In genomic region chr1:216815239-216815955, GRCh38 we compare ENCODE assay signal across 13 cellular contexts.
DNase-seq lines count a peak whose midpoint lies in the region; ATAC-seq and TF ChIP-seq lines count a peak whose summit lies in the region.
"Had no signal": no experiment of that assay in that cellular context is flagged by ENCODE, and none has a peak within 500 bp of the region (broad histone marks: within the 10 kb centered on the region; RNA-seq: fewer than 3 reads in every experiment).

No MANE protein-coding gene starts in this region.

- no peaks in the 10 kb centered on the region for H3K36me3 ChIP-seq in adipocyte (ENCODE audit: control insufficient read depth, insufficient read depth, low read length, severe bottlenecking)
- H3K36me3 ChIP-seq in thyroid gland = no peaks in the 10 kb centered on the region
- no peaks in the 10 kb centered on the region for H3K36me3 ChIP-seq in brain microvascular endothelial cell (replicated peaks)

- in situ Hi-C loops in brain microvascular endothelial cell (cut with HindIII; ENCODE audit: low pct_ligation_motif_present, low sequenced_read_pairs) = no loop called here

- H3K9ac ChIP-seq in adipocyte (ENCODE audit: low read length) = no peak overlapping the region

- no peaks in the 10 kb centered on the region for H3K4me1 ChIP-seq in adipocyte (ENCODE audit: control insufficient read depth, insufficient read depth, low read length)
- peaks cover 0 to under 1% of the 10 kb centered on the region in 2 donors for H3K4me1 ChIP-seq in thyroid gland

- H3K27me3 ChIP-seq in adipocyte (replicated peaks; ENCODE audit: control insufficient read depth, insufficient read depth, low read length) (no peaks in the 10 kb centered on the region), thyroid gland (no peaks in the 10 kb centered on the region), brain microvascular endothelial cell (replicated peaks) (no peaks in the 10 kb centered on the region)

- WGBS in thyroid gland, 2 donors = 26 to 40% methylated on average over 9 of the region's 9 CpGs

- no peak overlapping the region for H3K27ac ChIP-seq in thyroid gland
- no peak overlapping the region for H3K27ac ChIP-seq in brain microvascular endothelial cell

- TF ChIP-seq CTCF in thyroid gland (IDR thresholded peaks at IDR 0.05) (no peak), brain microvascular endothelial cell (IDR thresholded peaks at IDR 0.05; ENCODE audit: low read depth, low read length, missing control alignments) (no peak)

- H3K4me3 ChIP-seq in adipocyte (ENCODE audit: low read length) = no peak overlapping the region
- H3K4me3 ChIP-seq in thyroid gland (replicated peaks in 1 of 3) = no peak overlapping the region
- no peak overlapping the region for H3K4me3 ChIP-seq in brain microvascular endothelial cell (ENCODE audit: low read depth, low read length)

- intact Hi-C loops in thyroid gland (cut with DNase I) = no loop called here

- TF ChIP-seq POLR2A in thyroid gland (IDR thresholded peaks at IDR 0.05) = no peak

- DNase-seq in NCI-H82 (lab: John Stamatoyannopoulos, UW) (peak; percentile 64), NCI-H82 treated with DMSO at 0.1 percent for 48 hours (lab: John Stamatoyannopoulos, UW; ENCODE audit: unreplicated experiment) (no peak), adipocyte (ENCODE audit: low read depth) (peak; percentile 61), left kidney (ENCODE audit: low read depth, low spot score) (peak; percentile 94), thyroid gland (peak; percentile 53 to 57), brain microvascular endothelial cell (no peak)
- DNase-seq: activated CD4-positive, alpha-beta T cell treated with anti-CD3 and anti-CD28 coated beads, Interleukin-2, amount 10 ng/mL, durations not matched to agents 7 days and 5 days; activated naive CD8-positive, alpha-beta T cell treated with anti-CD3 and anti-CD28 coated beads, Interleukin-2, amount 10 ng/mL, durations not matched to agents 7 days and 5 days; stimulated activated CD4-positive, alpha-beta T cell treated with anti-CD3 and anti-CD28 coated beads, Interleukin-12 subunit alpha, Interleukin-12 subunit beta, amount 100 ng/mL, for 4 hours had no signal

- ATAC-seq in HG03175 (IDR thresholded peaks at IDR 0.05; ENCODE audit: unreplicated experiment) (no peak), HG02870 (IDR thresholded peaks at IDR 0.05; ENCODE audit: unreplicated experiment) (no peak)
- ATAC-seq: left lobe of liver; stimulated activated memory B cell treated with anti-CD40 and anti-IgM and Interleukin-4, amounts not matched to agents 10 μg/mL and 1 μg/mL and 100 μg/mL, for 72 hours had no signal

- H3K9me3 ChIP-seq in adipocyte (ENCODE audit: control insufficient read depth, low read length) (no peaks in the 10 kb centered on the region), thyroid gland (no peaks in the 10 kb centered on the region)

Comparison
In these comparisons a context has a peak if more than half of its experiments do, and no peak if none do; other contexts are left out.
1. DNase-seq: peak in NCI-H82 (single experiment), adipocyte (single experiment), left kidney (single experiment) and thyroid gland (2 of 2); none in NCI-H82 treated with DMSO at 0.1 percent for 48 hours (single experiment) and brain microvascular endothelial cell (single experiment).